8 cellular contexts compared by ENCODE assay signal in the genomic region with DNA sequence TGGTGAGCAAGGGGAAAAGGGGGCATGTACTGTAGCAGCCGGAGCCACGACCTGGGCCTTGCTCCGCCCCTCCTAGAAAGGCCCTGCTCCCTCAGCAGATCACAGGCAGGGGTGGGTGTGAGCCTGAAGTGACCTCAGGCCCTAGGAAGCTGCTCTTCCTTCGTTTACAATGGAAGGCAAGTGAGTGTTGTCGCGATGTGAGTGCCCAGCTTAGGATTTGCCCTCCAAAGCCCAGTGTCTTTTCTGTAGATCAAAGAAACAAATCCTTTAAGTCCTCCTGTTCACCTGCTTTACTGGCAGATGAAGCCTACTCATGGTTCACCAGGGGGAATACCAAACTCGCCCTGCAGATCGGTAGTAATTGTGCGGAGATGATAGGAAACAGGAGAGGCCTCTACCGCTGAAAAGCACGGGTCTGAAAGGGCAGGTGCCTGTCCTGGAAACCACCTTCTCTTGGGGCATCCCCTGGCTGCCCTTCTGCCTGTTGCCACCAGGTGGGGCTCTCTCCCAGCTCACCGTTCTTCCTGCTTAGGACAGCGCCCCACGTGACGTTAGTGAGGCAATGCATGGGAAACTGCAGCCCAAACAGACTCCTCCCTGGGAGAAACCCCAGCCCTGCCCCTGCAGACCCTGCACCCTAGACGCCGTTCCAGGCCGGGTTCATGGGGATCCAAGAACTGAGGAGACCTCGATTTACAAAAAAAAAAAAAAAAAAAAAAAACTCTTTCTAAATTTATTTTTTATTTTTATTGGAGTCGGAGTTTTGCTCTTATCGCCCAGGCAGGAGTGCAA. TPM values are rescaled to one million over a fixed set of nuclear protein-coding genes. Genes with fewer than 3 reads are reported as not detected.
DNase-seq lines count a peak whose midpoint lies in the region; ATAC-seq, FAIRE-seq and TF ChIP-seq lines count a peak whose summit lies in the region.

No MANE protein-coding gene starts in this region.

- H3K27ac Mint-ChIP-seq in activated naive CD4-positive, alpha-beta T cell treated with anti-CD3 and anti-CD28 coated beads, Interleukin-2, amount 50 U/mL, for 24 hours: peak overlapping the region; percentile 97
- no peak overlapping the region for H3K27ac Mint-ChIP-seq in glutamatergic neuron (ENCODE audit: unreplicated experiment)

- no peaks in the 10 kb centered on the region for H3K9me3 Mint-ChIP-seq in activated naive CD4-positive, alpha-beta T cell treated with anti-CD3 and anti-CD28 coated beads, Interleukin-2, amount 50 U/mL, for 24 hours
- no peaks in the 10 kb centered on the region for H3K9me3 Mint-ChIP-seq in glutamatergic neuron (ENCODE audit: unreplicated experiment)

- H3K27me3 Mint-ChIP-seq in activated naive CD4-positive, alpha-beta T cell treated with anti-CD3 and anti-CD28 coated beads, Interleukin-2, amount 50 U/mL, for 24 hours: no peaks in the 10 kb centered on the region
- peaks cover 6% of the 10 kb centered on the region for H3K27me3 Mint-ChIP-seq in glutamatergic neuron (ENCODE audit: unreplicated experiment)

- peaks cover 22% of the 10 kb centered on the region for H3K4me1 Mint-ChIP-seq in activated naive CD4-positive, alpha-beta T cell treated with anti-CD3 and anti-CD28 coated beads, Interleukin-2, amount 50 U/mL, for 24 hours
- peaks cover 26% of the 10 kb centered on the region for H3K4me1 Mint-ChIP-seq in glutamatergic neuron (ENCODE audit: low read depth, unreplicated experiment)

- intact Hi-C loops in posterior cingulate gyrus (cut with DNase I): loop anchor here (1.0 to 2.0 kb wide), 2 partner anchors 36 to 60 kb away; no protein-coding TSS in a partner anchor

- H3K36me3 Mint-ChIP-seq in activated naive CD4-positive, alpha-beta T cell treated with anti-CD3 and anti-CD28 coated beads, Interleukin-2, amount 50 U/mL, for 24 hours: peaks cover 8% of the 10 kb centered on the region
- peaks cover 5% of the 10 kb centered on the region for H3K36me3 Mint-ChIP-seq in glutamatergic neuron (ENCODE audit: unreplicated experiment)

- H3K4me3 Mint-ChIP-seq in activated naive CD4-positive, alpha-beta T cell treated with anti-CD3 and anti-CD28 coated beads, Interleukin-2, amount 50 U/mL, for 24 hours: peak overlapping the region; percentile 47
- peak overlapping the region; percentile 67 for H3K4me3 Mint-ChIP-seq in glutamatergic neuron (ENCODE audit: unreplicated experiment)

- DNase-seq in GM12891 (ENCODE audit: insufficient read length, low spot score) (peak; percentile 83), NCI-H1417 (lab: John Stamatoyannopoulos, UW) (peak; percentile 87 to 97 (median 91)), SKM-1 (lab: John Stamatoyannopoulos, UW; ENCODE audit: unreplicated experiment) (peak; percentile 81), glutamatergic neuron (peak; percentile 89), posterior cingulate gyrus (peak; percentile 80 to 98 (median 90)), urothelium cell line (ENCODE audit: low spot score) (peak; percentile 91)

- FAIRE-seq in GM12891 (lab: Jason Lieb, UNC): peak; percentile 97
- peak; percentile 77 for FAIRE-seq in urothelium cell line (lab: Jason Lieb, UNC)

- TF ChIP-seq POLR2A in GM12891 (IDR thresholded peaks at IDR 0.05; ENCODE audit: low read depth, low read length): no peak

- TF ChIP-seq CTCF in glutamatergic neuron (IDR thresholded peaks at IDR 0.05; ENCODE audit: partially characterized antibody, unreplicated experiment): peak; percentile 96

- ATAC-seq in HG02798 (IDR thresholded peaks at IDR 0.05; ENCODE audit: poor library complexity, unreplicated experiment): peak; percentile 90

TF ChIP-seq in GM12891, 5 proteins besides CTCF, POLR2A, EP300 and RAD21:
- no peak for TF ChIP-seq PAX5 (IDR thresholded peaks at IDR 0.05; ENCODE audit: insufficient read depth, low read length, severe bottlenecking)
- TF ChIP-seq SPI1 (IDR thresholded peaks at IDR 0.05; ENCODE audit: low read depth, low read length): no peak
- TF ChIP-seq TAF1 (IDR thresholded peaks at IDR 0.05; ENCODE audit: low read depth, low read length): no peak
- TF ChIP-seq POLR2AphosphoS5 (IDR thresholded peaks at IDR 0.05; ENCODE audit: low read depth, low read length): no peak
- TF ChIP-seq POU2F2 (IDR thresholded peaks at IDR 0.05; ENCODE audit: low read depth, low read length): no peak

RNA-seq across cellular contexts. Expression of gene KLC2, which starts 34.9 kb away (rescaled TPM):
- 13.8 TPM for polyA plus RNA-seq in GM12891 (2012; ENCODE audit: low read depth, missing spikeins)
- 127 TPM for total RNA-seq in glutamatergic neuron (ENCODE audit: unreplicated experiment)

RNA-seq across cellular contexts. Expression of gene RAB1B, which starts 45.9 kb away (rescaled TPM):
- polyA plus RNA-seq in GM12891 (2012; ENCODE audit: low read depth, missing spikeins): 94.6 TPM
- 85.4 TPM for total RNA-seq in glutamatergic neuron (ENCODE audit: unreplicated experiment)

RNA-seq across cellular contexts. Expression of gene CNIH2, which starts 55.4 kb away (rescaled TPM):
- polyA plus RNA-seq in GM12891 (2012; ENCODE audit: low read depth, missing spikeins): 1.4 TPM
- 61.3 TPM for total RNA-seq in glutamatergic neuron (ENCODE audit: unreplicated experiment)

Comparison
In these comparisons a context has a peak if more than half of its experiments do, and no peak if none do; other contexts are left out.
1. Peak in every context shown above with its lines: DNase-seq and ATAC-seq.